ENCODE assay signal across 18 cellular contexts in genomic region chr2:227436436-227436835, GRCh38. TPM values are rescaled to one million over a fixed set of nuclear protein-coding genes. Genes with fewer than 3 reads are reported as not detected.
"Had no signal": no experiment of that assay in that cellular context is flagged by ENCODE, and none has a peak within 500 bp of the region (broad histone marks: within the 10 kb centered on the region; RNA-seq: fewer than 3 reads in every experiment).

No MANE protein-coding gene starts in this region.

- H3K4me3 ChIP-seq: tibial artery had no signal

- DNase-seq: activated CD4-positive, alpha-beta T cell treated with anti-CD3 and anti-CD28 coated beads for 36 hours; activated CD8-positive, alpha-beta T cell treated with anti-CD3 and anti-CD28 coated beads, Interleukin-2, amount 10 ng/mL, durations not matched to agents 7 days and 5 days; amygdala; brain microvascular endothelial cell; cerebellar nuclear complex; endodermal cell; hypothalamus; mammary epithelial cell; naive thymus-derived CD8-positive, alpha-beta T cell; posterior cingulate gyrus; stimulated activated CD4-positive, alpha-beta T cell treated with anti-CD3 and anti-CD28 coated beads, Interleukin-1b, Interleukin-23, amount 100 ng/mL, for 48 hours; T-helper 1 cell; tibial artery; WERI-Rb-1 had no signal

- ATAC-seq: activated CD4-positive, alpha-beta T cell treated with anti-CD3 and anti-CD28 coated beads for 36 hours; activated CD8-positive, alpha-beta T cell treated with anti-CD3 and anti-CD28 coated beads, Interleukin-2, amount 10 ng/mL, durations not matched to agents 7 days and 5 days; naive thymus-derived CD8-positive, alpha-beta T cell; stimulated activated memory B cell treated with anti-CD40 and anti-IgM and Interleukin-4, amounts not matched to agents 10 μg/mL and 1 μg/mL and 100 μg/mL, for 72 hours had no signal

RNA-seq across cellular contexts. Expression of gene SCYGR1, which starts 48.7 kb away (rescaled TPM):
- total RNA-seq: activated CD4-positive, alpha-beta T cell treated with anti-CD3 and anti-CD28 coated beads for 36 hours; activated CD8-positive, alpha-beta T cell treated with anti-CD3 and anti-CD28 coated beads, Interleukin-2, amount 10 ng/mL, durations not matched to agents 7 days and 5 days; activated T-helper 2 cell treated with anti-CD3 and anti-CD28 coated beads, Interferon-gamma antibody, Interleukin-2, Interleukin-4, amounts not matched to agents 10 μg/mL and 5 μg/mL and 100 μg/mL, durations not matched to agents 14 hours and 24 hours and 36 hours; dermis microvascular lymphatic vessel endothelial cell; endodermal cell; mammary epithelial cell; mononuclear cell; naive thymus-derived CD8-positive, alpha-beta T cell had no signal

RNA-seq across cellular contexts. Expression of gene TM4SF20, which starts 57.3 kb away (rescaled TPM):
- total RNA-seq: activated CD4-positive, alpha-beta T cell treated with anti-CD3 and anti-CD28 coated beads for 36 hours; activated CD8-positive, alpha-beta T cell treated with anti-CD3 and anti-CD28 coated beads, Interleukin-2, amount 10 ng/mL, durations not matched to agents 7 days and 5 days; activated T-helper 2 cell treated with anti-CD3 and anti-CD28 coated beads, Interferon-gamma antibody, Interleukin-2, Interleukin-4, amounts not matched to agents 10 μg/mL and 5 μg/mL and 100 μg/mL, durations not matched to agents 14 hours and 24 hours and 36 hours; dermis microvascular lymphatic vessel endothelial cell; endodermal cell; mammary epithelial cell; mononuclear cell; naive thymus-derived CD8-positive, alpha-beta T cell had no signal
